ENCODE assay signal across 9 cellular contexts in the genomic region with DNA sequence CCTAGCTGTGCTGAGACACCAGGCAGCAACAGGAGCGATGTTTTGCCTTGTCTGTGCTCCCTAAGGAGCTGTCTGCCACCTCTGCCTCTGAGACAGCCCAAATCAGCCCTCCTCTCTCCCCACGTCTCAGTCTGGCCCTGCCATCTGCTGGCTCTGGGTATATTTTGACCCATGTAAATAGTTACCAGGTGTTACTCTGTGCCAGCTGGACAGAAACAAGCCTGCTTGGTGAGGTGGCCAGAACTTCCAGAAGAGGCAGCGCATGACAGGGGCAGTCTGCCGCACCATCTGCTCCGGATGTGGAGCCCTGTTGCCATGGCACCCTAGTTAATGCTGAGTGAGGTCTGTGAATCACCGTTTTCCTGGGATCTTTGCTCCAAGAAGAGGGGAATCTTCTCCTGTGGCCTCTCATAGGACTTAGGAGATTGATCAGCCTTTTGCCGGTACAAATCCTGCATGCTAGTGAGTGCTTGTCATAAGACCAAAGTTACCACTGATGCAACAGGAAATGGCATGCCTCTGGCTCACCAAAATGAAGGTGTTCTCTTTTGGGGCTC. TPM values are rescaled to one million over a fixed set of nuclear protein-coding genes. Genes with fewer than 3 reads are reported as not detected.
DNase-seq lines count a peak whose midpoint lies in the region; ATAC-seq lines count a peak whose summit lies in the region.
"Had no signal": no experiment of that assay in that cellular context is flagged by ENCODE, and none has a peak within 500 bp of the region (broad histone marks: within the 10 kb centered on the region; RNA-seq: fewer than 3 reads in every experiment).

No MANE protein-coding gene starts in this region.

- CTCF ChIA-PET in activated CD4-positive, alpha-beta T cell treated with anti-CD3 and anti-CD28 coated beads, Interleukin-2, amount 10 ng/mL, durations not matched to agents 7 days and 5 days (lab: Charles Lee): interaction anchor here (0.8 to 3.3 kb wide), 5 partner anchors 17 to 53 kb away, joined by 3 to 15 read pairs (median 4); a partner anchor contains a TSS

- no peak overlapping the region for H3K4me3 Mint-ChIP-seq in activated CD4-positive, alpha-beta T cell treated with anti-CD3 and anti-CD28 coated beads, Interleukin-2, amount 10 ng/mL, durations not matched to agents 7 days and 5 days
- peak overlapping the region; percentile 31 for H3K4me3 Mint-ChIP-seq in stimulated activated naive CD8-positive, alpha-beta T cell treated with anti-CD3 and anti-CD28 coated beads, Interleukin-15, Interleukin-2, amounts not matched to agents 100 ng/mL and 50 ng/mL, for 24 hours

- peaks cover 43% of the 10 kb centered on the region for H3K4me1 Mint-ChIP-seq in activated CD4-positive, alpha-beta T cell treated with anti-CD3 and anti-CD28 coated beads, Interleukin-2, amount 10 ng/mL, durations not matched to agents 7 days and 5 days
- H3K4me1 Mint-ChIP-seq in stimulated activated naive CD8-positive, alpha-beta T cell treated with anti-CD3 and anti-CD28 coated beads, Interleukin-15, Interleukin-2, amounts not matched to agents 100 ng/mL and 50 ng/mL, for 24 hours (ENCODE audit: low read depth): peaks cover 61% of the 10 kb centered on the region

- H3K9me3 Mint-ChIP-seq in activated CD4-positive, alpha-beta T cell treated with anti-CD3 and anti-CD28 coated beads, Interleukin-2, amount 10 ng/mL, durations not matched to agents 7 days and 5 days: peaks cover 8% of the 10 kb centered on the region
- peaks cover 8% of the 10 kb centered on the region for H3K9me3 Mint-ChIP-seq in stimulated activated naive CD8-positive, alpha-beta T cell treated with anti-CD3 and anti-CD28 coated beads, Interleukin-15, Interleukin-2, amounts not matched to agents 100 ng/mL and 50 ng/mL, for 24 hours

- ATAC-seq in left lobe of liver: peak; percentile 74
- no peak for ATAC-seq in HG02885 (IDR thresholded peaks at IDR 0.05; ENCODE audit: poor library complexity, unreplicated experiment)
- ATAC-seq in HG03135 (IDR thresholded peaks at IDR 0.05; ENCODE audit: unreplicated experiment): no peak

- POLR2A ChIA-PET in activated CD4-positive, alpha-beta T cell treated with anti-CD3 and anti-CD28 coated beads, Interleukin-2, amount 10 ng/mL, durations not matched to agents 7 days and 5 days (lab: Charles Lee): no interaction called here

- no peaks in the 10 kb centered on the region for H3K27me3 Mint-ChIP-seq in activated CD4-positive, alpha-beta T cell treated with anti-CD3 and anti-CD28 coated beads, Interleukin-2, amount 10 ng/mL, durations not matched to agents 7 days and 5 days
- H3K27me3 Mint-ChIP-seq in stimulated activated naive CD8-positive, alpha-beta T cell treated with anti-CD3 and anti-CD28 coated beads, Interleukin-15, Interleukin-2, amounts not matched to agents 100 ng/mL and 50 ng/mL, for 24 hours: no peaks in the 10 kb centered on the region

- peak overlapping the region; percentile 84 for H3K27ac Mint-ChIP-seq in activated CD4-positive, alpha-beta T cell treated with anti-CD3 and anti-CD28 coated beads, Interleukin-2, amount 10 ng/mL, durations not matched to agents 7 days and 5 days
- H3K27ac Mint-ChIP-seq in stimulated activated naive CD8-positive, alpha-beta T cell treated with anti-CD3 and anti-CD28 coated beads, Interleukin-15, Interleukin-2, amounts not matched to agents 100 ng/mL and 50 ng/mL, for 24 hours: peak overlapping the region; percentile 59

- H3K27ac ChIP-seq in caudate nucleus (ENCODE audit: low read depth, low read length): peak overlapping the region; percentile 63
- H3K27ac ChIP-seq: BLaER1 treated with 17β-estradiol and CSF1 and Interleukin-3, amounts not matched to agents 10 nM and 100 nM had no signal

- peak; percentile 45 for DNase-seq in activated CD4-positive, alpha-beta T cell treated with anti-CD3 and anti-CD28 coated beads, Interleukin-2, amount 10 ng/mL, durations not matched to agents 7 days and 5 days
- no peak for DNase-seq in activated CD4-positive, alpha-beta T cell treated with anti-CD3 and anti-CD28 coated beads for 4 hours
- DNase-seq in NCI-H82 treated with DMSO at 0.1 percent for 48 hours (lab: John Stamatoyannopoulos, UW; ENCODE audit: unreplicated experiment): peak; percentile 58
- peak in 37 of 61 donors; percentile 11 to 90 (median 51) for DNase-seq in caudate nucleus (lab: John Stamatoyannopoulos, UW)
- DNase-seq in left lobe of liver (ENCODE audit: low spot score): no peak

- H3K36me3 Mint-ChIP-seq in activated CD4-positive, alpha-beta T cell treated with anti-CD3 and anti-CD28 coated beads, Interleukin-2, amount 10 ng/mL, durations not matched to agents 7 days and 5 days (ENCODE audit: low read depth): peaks cover 17% of the 10 kb centered on the region
- peaks cover 13% of the 10 kb centered on the region for H3K36me3 Mint-ChIP-seq in stimulated activated naive CD8-positive, alpha-beta T cell treated with anti-CD3 and anti-CD28 coated beads, Interleukin-15, Interleukin-2, amounts not matched to agents 100 ng/mL and 50 ng/mL, for 24 hours (ENCODE audit: low read depth)

RNA-seq across cellular contexts. Expression of a gene that starts 31.8 kb away (rescaled TPM):
- 1 to 10 TPM in 1 of 2 experiments, under 1 TPM in 1; 0.81 to 1.3 TPM for total RNA-seq in activated CD4-positive, alpha-beta T cell treated with anti-CD3 and anti-CD28 coated beads, Interleukin-2, amount 10 ng/mL, durations not matched to agents 7 days and 5 days
- 2.9 TPM for total RNA-seq in left lobe of liver

RNA-seq across cellular contexts. Expression of a gene that starts 37.5 kb away (rescaled TPM):
- total RNA-seq in activated CD4-positive, alpha-beta T cell treated with anti-CD3 and anti-CD28 coated beads, Interleukin-2, amount 10 ng/mL, durations not matched to agents 7 days and 5 days: 10 to 100 TPM; 24.9 to 26.5 TPM
- 4.5 TPM for total RNA-seq in left lobe of liver

RNA-seq across cellular contexts. Expression of a gene that starts 46.1 kb away (rescaled TPM):
- 100 to 1,000 TPM; 129 to 139 TPM for total RNA-seq in activated CD4-positive, alpha-beta T cell treated with anti-CD3 and anti-CD28 coated beads, Interleukin-2, amount 10 ng/mL, durations not matched to agents 7 days and 5 days
- 194 TPM for total RNA-seq in left lobe of liver

RNA-seq across cellular contexts. Expression of a gene that starts 52.8 kb away (rescaled TPM):
- total RNA-seq in activated CD4-positive, alpha-beta T cell treated with anti-CD3 and anti-CD28 coated beads, Interleukin-2, amount 10 ng/mL, durations not matched to agents 7 days and 5 days: under 1 TPM; 0.22 to 0.27 TPM
- total RNA-seq in left lobe of liver: 0.15 TPM

Comparison
In these comparisons a context has a peak if more than half of its experiments do, and no peak if none do; other contexts are left out.
1. DNase-seq: peak in activated CD4-positive, alpha-beta T cell treated with anti-CD3 and anti-CD28 coated beads, Interleukin-2, amount 10 ng/mL, durations not matched to agents 7 days and 5 days (single experiment), NCI-H82 treated with DMSO at 0.1 percent for 48 hours (single experiment) and caudate nucleus (37 of 61); none in activated CD4-positive, alpha-beta T cell treated with anti-CD3 and anti-CD28 coated beads for 4 hours (0 of 2) and left lobe of liver (single experiment).